ENCODE assay signal across 19 cellular contexts in the genomic region with DNA sequence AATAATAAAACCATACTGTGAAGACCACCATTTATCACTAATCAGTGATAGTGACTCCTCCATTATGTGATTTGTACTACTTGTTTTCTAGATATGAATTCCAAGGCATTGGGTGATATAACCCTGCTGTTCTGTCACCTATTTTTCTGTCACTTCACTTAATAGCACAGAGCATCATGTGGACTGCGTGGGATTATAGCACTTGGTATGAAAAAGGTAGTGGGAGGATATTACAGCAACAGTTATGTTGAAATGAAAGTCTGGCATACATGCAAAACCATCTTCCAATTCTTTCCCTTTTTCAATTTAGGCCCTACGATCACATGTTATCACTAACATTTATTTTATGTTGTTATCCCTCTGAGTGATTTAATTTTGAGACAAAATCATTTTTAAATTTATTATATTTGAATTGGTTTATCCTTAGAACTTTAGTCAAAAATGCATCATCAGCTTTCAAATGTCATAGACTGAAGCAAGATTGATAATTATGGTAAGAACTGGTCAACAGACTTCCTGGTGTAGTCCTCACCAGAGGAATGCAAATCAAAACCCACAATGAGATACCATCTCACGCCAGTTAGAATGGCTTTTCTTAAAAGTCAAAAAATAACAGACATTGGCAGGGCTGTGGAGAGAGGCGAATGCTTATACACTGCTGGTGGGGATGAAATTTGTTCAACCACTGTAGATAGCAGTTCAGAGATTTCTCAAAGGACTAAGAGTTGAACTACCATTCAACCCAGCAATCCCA.
DNase-seq lines count a peak whose midpoint lies in the region; ATAC-seq and TF ChIP-seq lines count a peak whose summit lies in the region.
"Had no signal": no experiment of that assay in that cellular context is flagged by ENCODE, and none has a peak within 500 bp of the region (broad histone marks: within the 10 kb centered on the region; RNA-seq: fewer than 3 reads in every experiment).

No MANE protein-coding gene starts in this region.

- H3K4me1 ChIP-seq in Karpas-422 (ENCODE audit: low read length), result no peaks in the 10 kb centered on the region
- H3K4me1 ChIP-seq: Peyer's patch had no signal

- H3K9me3 Mint-ChIP-seq in mesothelial cell of epicardium, result no peaks in the 10 kb centered on the region
- no peaks in the 10 kb centered on the region for H3K9me3 Mint-ChIP-seq in CD14-positive monocyte
- H3K9me3 Mint-ChIP-seq: CD4-positive, alpha-beta T cell; T-helper 1 cell treated with Interleukin-12 subunit alpha and Interleukin-12 subunit beta and Interleukin-4 antibody, amounts not matched to agents 30 μg/mL and 1 μg/mL, for 36 hours had no signal

- intact Hi-C loops in CD14-positive monocyte (cut with micrococcal nuclease), result no loop called here

- no peaks in the 10 kb centered on the region for H4K20me1 ChIP-seq in Karpas-422 (ENCODE audit: insufficient read depth, low read depth, low read length)

- H3K36me3 Mint-ChIP-seq in mesothelial cell of epicardium (no peaks in the 10 kb centered on the region), CD14-positive monocyte (no peaks in the 10 kb centered on the region)

- H3K27me3 Mint-ChIP-seq in mesothelial cell of epicardium (ENCODE audit: low read depth), result no peaks in the 10 kb centered on the region
- H3K27me3 Mint-ChIP-seq in CD14-positive monocyte (ENCODE audit: low read depth in 3 of 3), result no peaks in the 10 kb centered on the region
- H3K27me3 Mint-ChIP-seq: B cell; CD4-positive, alpha-beta T cell had no signal

- peak overlapping the region; percentile 99 for H3K27ac ChIP-seq in SK-N-MC
- no peak overlapping the region for H3K27ac ChIP-seq in Karpas-422 (ENCODE audit: low read length)
- H3K27ac ChIP-seq: Peyer's patch had no signal

- no peak overlapping the region for H2AFZ ChIP-seq in Karpas-422 (ENCODE audit: low read length)

- H3K4me2 ChIP-seq in Karpas-422 (ENCODE audit: low read depth, low read length, poor library complexity, severe bottlenecking), result no peak overlapping the region

- ATAC-seq in HG02763 (IDR thresholded peaks at IDR 0.05; ENCODE audit: unreplicated experiment), result no peak

- DNase-seq in CD1c-positive myeloid dendritic cell (ENCODE audit: extremely low spot score) (peak; percentile 4), GM03348 (ENCODE audit: low spot score) (peak; percentile 12), SK-N-MC (ENCODE audit: low read depth, low spot score) (no peak), mesothelial cell of epicardium (ENCODE audit: low spot score in 2 of 2, unreplicated experiment in 2 of 2) (no peak), Karpas-422 (no peak), NCI-H1930 (lab: John Stamatoyannopoulos, UW) (no peak), CD14-positive monocyte (ENCODE audit: low spot score) (no peak)
- DNase-seq: Calu3; CD4-positive, alpha-beta T cell; EL; NCI-H1436; NCI-H2029 treated with DMSO at 0.1 percent for 48 hours; NCI-H2171; NCI-H446; Peyer's patch; Right ventricle myocardium superior had no signal

- H3K9ac ChIP-seq in SK-N-MC (ENCODE audit: insufficient read length) (peak overlapping the region; percentile 64), Karpas-422 (ENCODE audit: low read length) (no peak overlapping the region)

- H3K4me3 ChIP-seq in SK-N-MC (peak overlapping the region; percentile 63), Karpas-422 (ENCODE audit: low read length) (no peak overlapping the region)
- H3K4me3 ChIP-seq: Peyer's patch had no signal

- TF ChIP-seq CTCF in mesothelial cell of epicardium (IDR thresholded peaks at IDR 0.05; ENCODE audit: unreplicated experiment), result no peak
- no peak for TF ChIP-seq CTCF in CD14-positive monocyte (IDR thresholded peaks at IDR 0.05)

- H3K9me3 ChIP-seq in SK-N-MC (ENCODE audit: low read depth, low read length), result no peaks in the 10 kb centered on the region
- no peaks in the 10 kb centered on the region for H3K9me3 ChIP-seq in Karpas-422 (ENCODE audit: low read length)
- H3K9me3 ChIP-seq: Peyer's patch had no signal

- H3K4me1 Mint-ChIP-seq in mesothelial cell of epicardium (peaks cover 51% of the 10 kb centered on the region), CD14-positive monocyte (no peaks in the 10 kb centered on the region)
- H3K4me1 Mint-ChIP-seq: B cell had no signal

- H3K27ac Mint-ChIP-seq in mesothelial cell of epicardium, result peak overlapping the region; percentile 62
- H3K27ac Mint-ChIP-seq in CD14-positive monocyte, result no peak overlapping the region
- H3K27ac Mint-ChIP-seq: B cell; CD4-positive, alpha-beta T cell; T-helper 1 cell treated with Interleukin-12 subunit alpha and Interleukin-12 subunit beta and Interleukin-4 antibody, amounts not matched to agents 30 μg/mL and 1 μg/mL, for 36 hours had no signal

- H3K27me3 ChIP-seq in Karpas-422 (ENCODE audit: low read length), result no peaks in the 10 kb centered on the region
- H3K27me3 ChIP-seq: Peyer's patch had no signal

- no peak overlapping the region for H3K4me3 Mint-ChIP-seq in mesothelial cell of epicardium
- H3K4me3 Mint-ChIP-seq in CD14-positive monocyte, result no peak overlapping the region
- H3K4me3 Mint-ChIP-seq: B cell; CD4-positive, alpha-beta T cell; T-helper 1 cell treated with Interleukin-12 subunit alpha and Interleukin-12 subunit beta and Interleukin-4 antibody, amounts not matched to agents 30 μg/mL and 1 μg/mL, for 36 hours had no signal

- H3K79me2 ChIP-seq in Karpas-422 (ENCODE audit: low read length), result no peaks in the 10 kb centered on the region

- no peaks in the 10 kb centered on the region for H3K36me3 ChIP-seq in SK-N-MC (ENCODE audit: insufficient read depth, low read length)
- no peaks in the 10 kb centered on the region for H3K36me3 ChIP-seq in Karpas-422 (ENCODE audit: insufficient read depth, low read length)
- H3K36me3 ChIP-seq: Peyer's patch had no signal

- no peaks in the 10 kb centered on the region for H3K9me2 ChIP-seq in Karpas-422 (replicated peaks; ENCODE audit: insufficient read depth, low read length)

Comparison
In these comparisons a context has a peak if more than half of its experiments do, and no peak if none do; other contexts are left out.
1. DNase-seq: peak in CD1c-positive myeloid dendritic cell (single experiment) and GM03348 (single experiment); none in SK-N-MC (single experiment), mesothelial cell of epicardium (0 of 2), Karpas-422 (single experiment), NCI-H1930 (0 of 2) and CD14-positive monocyte (single experiment).